ENCODE assay signal across 9 cellular contexts in genomic region chr18:36662000-36662399, GRCh38.
DNase-seq lines count a peak whose midpoint lies in the region; ATAC-seq and TF ChIP-seq lines count a peak whose summit lies in the region.
"Had no signal": no experiment of that assay in that cellular context is flagged by ENCODE, and none has a peak within 500 bp of the region (broad histone marks: within the 10 kb centered on the region; RNA-seq: fewer than 3 reads in every experiment).

No MANE protein-coding gene starts in this region.

- DNase-seq in COLO829 (ENCODE audit: low spot score) (peak; percentile 11), GM20000 (ENCODE audit: low spot score) (no peak), kidney tubule cell (ENCODE audit: low spot score) (peak; percentile 9), medulla oblongata (ENCODE audit: extremely low spot score) (no peak), activated gamma-delta T cell (lab: John Stamatoyannopoulos, UW) (no peak), OCI-M2 (lab: John Stamatoyannopoulos, UW; ENCODE audit: unreplicated experiment) (no peak)
- no peak for DNase-seq in stimulated activated CD4-positive, alpha-beta T cell treated with anti-CD3 and anti-CD28 coated beads, Interleukin-15, amount 100 ng/mL, for 24 hours
- DNase-seq: kidney glomerular epithelial cell had no signal

- ATAC-seq in SK-N-SH treated with all-trans-retinoic acid at 6 μM for 48 hours: peak; percentile 66

- peak; percentile 42 for TF ChIP-seq CTCF in GM20000 (IDR thresholded peaks at IDR 0.05; ENCODE audit: extremely low read depth, missing control alignments)

TF ChIP-seq in SK-N-SH treated with all-trans-retinoic acid at 6 μM for 48 hours, 23 proteins besides CTCF, POLR2A, EP300 and RAD21:
- TF ChIP-seq ZFP30 (CRISPR knock-in tag; IDR thresholded peaks at IDR 0.05): no peak
- no peak for TF ChIP-seq OSR1 (CRISPR knock-in tag; IDR thresholded peaks at IDR 0.05)
- TF ChIP-seq PPARA (CRISPR knock-in tag; IDR thresholded peaks at IDR 0.05; ENCODE audit: borderline replicate concordance): no peak
- no peak for TF ChIP-seq CREB5 (CRISPR knock-in tag; IDR thresholded peaks at IDR 0.05; ENCODE audit: low read depth)
- TF ChIP-seq ZFP3 (CRISPR knock-in tag; IDR thresholded peaks at IDR 0.05): no peak
- TF ChIP-seq GLIS3 (CRISPR knock-in tag; IDR thresholded peaks at IDR 0.05): no peak
- TF ChIP-seq ZNF565 (CRISPR knock-in tag; conservative IDR thresholded peaks at IDR 0.05; ENCODE audit: low read depth): no peak
- TF ChIP-seq ZNF8 (CRISPR knock-in tag; IDR thresholded peaks at IDR 0.05): no peak
- no peak for TF ChIP-seq ZNF70 (CRISPR knock-in tag; IDR thresholded peaks at IDR 0.05)
- no peak for TF ChIP-seq TOX (CRISPR knock-in tag; IDR thresholded peaks at IDR 0.05; ENCODE audit: borderline replicate concordance)
TF ChIP-seq in SK-N-SH treated with all-trans-retinoic acid at 6 μM for 48 hours: peak in this region for 0.

Comparison
In these comparisons a context has a peak if more than half of its experiments do, and no peak if none do; other contexts are left out.
1. DNase-seq: peak in COLO829 (single experiment) and kidney tubule cell (single experiment); none in GM20000 (single experiment), medulla oblongata (single experiment), activated gamma-delta T cell (single experiment), OCI-M2 (single experiment) and stimulated activated CD4-positive, alpha-beta T cell treated with anti-CD3 and anti-CD28 coated beads, Interleukin-15, amount 100 ng/mL, for 24 hours (single experiment).